Comparison of ENCODE assay signal across 9 cellular contexts in the genomic region with DNA sequence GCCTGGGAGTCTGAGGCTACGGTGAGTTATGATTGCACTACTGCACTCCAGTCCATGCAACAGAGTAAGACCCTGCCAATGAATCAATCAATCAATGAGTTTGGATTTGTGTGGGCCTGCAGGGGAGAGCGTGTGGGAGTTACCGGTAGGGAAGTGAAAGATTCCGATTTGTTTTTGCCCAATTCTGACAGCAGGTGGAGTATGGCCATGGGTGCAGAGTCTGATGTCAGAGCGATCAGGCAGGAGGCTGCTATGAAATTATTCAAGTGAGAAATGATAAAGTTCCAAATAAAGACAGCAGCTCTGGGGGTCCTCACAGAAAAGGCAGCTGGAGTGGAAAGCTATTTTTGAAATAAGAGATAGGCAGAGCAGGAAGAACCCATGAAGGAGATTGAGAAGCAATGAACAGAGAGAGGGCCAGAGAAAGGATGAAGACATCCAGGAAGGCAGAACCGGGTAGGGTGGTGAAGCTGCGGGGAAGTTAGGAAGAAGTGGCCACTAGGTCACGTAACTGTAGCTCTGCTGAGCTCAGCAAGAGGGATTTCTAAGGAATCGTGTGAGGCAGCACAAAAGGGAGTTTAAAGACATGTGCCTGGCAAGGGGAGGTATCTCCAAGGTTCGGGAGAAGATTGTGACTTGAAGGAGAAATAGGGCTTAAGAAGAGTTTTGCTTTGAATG.
DNase-seq lines count a peak whose midpoint lies in the region; ATAC-seq and TF ChIP-seq lines count a peak whose summit lies in the region.
"Had no signal": no experiment of that assay in that cellular context is flagged by ENCODE, and none has a peak within 500 bp of the region (broad histone marks: within the 10 kb centered on the region; RNA-seq: fewer than 3 reads in every experiment).

No MANE protein-coding gene starts in this region.

- no peaks in the 10 kb centered on the region for H3K4me1 Mint-ChIP-seq in osteocyte (ENCODE audit: unreplicated experiment)
- H3K4me1 Mint-ChIP-seq in stimulated activated naive CD8-positive, alpha-beta T cell treated with anti-CD3 and anti-CD28 coated beads, Interleukin-15, amount 100 ng/mL, for 72 hours = no peaks in the 10 kb centered on the region

- H3K4me2 ChIP-seq in DOHH2 (ENCODE audit: low read length) (no peak overlapping the region), Loucy (ENCODE audit: low read depth, low read length, poor library complexity, severe bottlenecking) (no peak overlapping the region), fibroblast of lung (ENCODE audit: extremely low read depth, insufficient read depth, low read length) (no peak overlapping the region)

- peak; percentile 15 for TF ChIP-seq CTCF in DOHH2 (IDR thresholded peaks at IDR 0.05; ENCODE audit: low read depth, low read length, poor library complexity, severe bottlenecking)
- peak; percentile 53 for TF ChIP-seq CTCF in Loucy (conservative IDR thresholded peaks at IDR 0.05; ENCODE audit: low read length)
- peak; percentile 42 to 43 for TF ChIP-seq CTCF in fibroblast of lung (conservative IDR thresholded peaks at IDR 0.05 in 1 of 2, IDR thresholded peaks at IDR 0.05 in 1 of 2; ENCODE audit: low read depth in 1 of 2, low read length in 2 of 2)
- peak; percentile 39 for TF ChIP-seq CTCF in osteocyte (IDR thresholded peaks at IDR 0.05)

- H3K79me2 ChIP-seq in DOHH2 (ENCODE audit: control insufficient read depth, low read length) = no peaks in the 10 kb centered on the region
- H3K79me2 ChIP-seq in Loucy (ENCODE audit: insufficient read depth, low read length) = no peaks in the 10 kb centered on the region
- H3K79me2 ChIP-seq in fibroblast of lung (ENCODE audit: control insufficient read depth, insufficient read depth, low read length) = no peaks in the 10 kb centered on the region

- H3K36me3 Mint-ChIP-seq in osteocyte (ENCODE audit: unreplicated experiment) = peaks cover 10% of the 10 kb centered on the region

- no peak for ATAC-seq in GM19023 (IDR thresholded peaks at IDR 0.05; ENCODE audit: unreplicated experiment)
- ATAC-seq in stimulated activated naive CD8-positive, alpha-beta T cell treated with anti-CD3 and anti-CD28 coated beads, Interleukin-15, amount 100 ng/mL, for 72 hours = no peak
- ATAC-seq: activated T-cell treated with anti-CD3 and anti-CD28 coated beads, Interleukin-2, amount 50 U/mL, for 4 hours had no signal

- DNase-seq in fibroblast of lung (ENCODE audit: low read depth in 2 of 2) = peak; percentile 12 to 52
- no peak for DNase-seq in osteocyte (ENCODE audit: extremely low spot score, unreplicated experiment)
- DNase-seq in ecto neural progenitor cell (ENCODE audit: low spot score) = no peak
- no peak for DNase-seq in NCI-H2227 treated with DMSO at 0.1 percent for 48 hours (lab: John Stamatoyannopoulos, UW)
- no peak for DNase-seq in stimulated activated naive CD8-positive, alpha-beta T cell treated with anti-CD3 and anti-CD28 coated beads, Interleukin-15, amount 100 ng/mL, for 72 hours
- DNase-seq: activated T-cell treated with anti-CD3 and anti-CD28 coated beads, Interleukin-2, amount 50 U/mL, for 4 hours had no signal

- H3K9me2 ChIP-seq in DOHH2 (replicated peaks; ENCODE audit: control insufficient read depth, low read length) (no peaks in the 10 kb centered on the region), Loucy (replicated peaks; ENCODE audit: low read depth, low read length) (no peaks in the 10 kb centered on the region)

- H3K9me3 ChIP-seq in DOHH2 (ENCODE audit: control insufficient read depth, insufficient read depth, low read length) (no peaks in the 10 kb centered on the region), Loucy (ENCODE audit: insufficient read depth, low read depth, low read length) (no peaks in the 10 kb centered on the region), fibroblast of lung (ENCODE audit: control insufficient read depth, insufficient read depth, low read depth, low read length) (no peaks in the 10 kb centered on the region)

- H3K27me3 ChIP-seq in DOHH2 (ENCODE audit: control insufficient read depth, low read length) (peaks cover 13% of the 10 kb centered on the region; the same call in 1 of the 2 replicates), Loucy (ENCODE audit: insufficient read depth, low read length, poor library complexity, severe bottlenecking) (no peaks in the 10 kb centered on the region), fibroblast of lung (ENCODE audit: control insufficient read depth, insufficient read depth, low read length) (no peaks in the 10 kb centered on the region)

- no peak overlapping the region for H3K27ac Mint-ChIP-seq in osteocyte (ENCODE audit: unreplicated experiment)
- no peak overlapping the region for H3K27ac Mint-ChIP-seq in stimulated activated naive CD8-positive, alpha-beta T cell treated with anti-CD3 and anti-CD28 coated beads, Interleukin-15, amount 100 ng/mL, for 72 hours

- H3K27me3 Mint-ChIP-seq in osteocyte (ENCODE audit: unreplicated experiment) = no peaks in the 10 kb centered on the region
- H3K27me3 Mint-ChIP-seq in stimulated activated naive CD8-positive, alpha-beta T cell treated with anti-CD3 and anti-CD28 coated beads, Interleukin-15, amount 100 ng/mL, for 72 hours = no peaks in the 10 kb centered on the region

- no peak overlapping the region for H3K4me3 ChIP-seq in DOHH2 (ENCODE audit: low read length)
- H3K4me3 ChIP-seq in Loucy (ENCODE audit: low read length, poor library complexity, severe bottlenecking) = no peak overlapping the region
- no peak overlapping the region for H3K4me3 ChIP-seq in fibroblast of lung (replicated peaks in 1 of 4; ENCODE audit: control extremely low read depth in 1 of 4, insufficient read depth in 1 of 4, low read depth in 3 of 4, low read length in 4 of 4)

- H3K4me3 Mint-ChIP-seq in osteocyte (ENCODE audit: unreplicated experiment) = no peak overlapping the region
- no peak overlapping the region for H3K4me3 Mint-ChIP-seq in stimulated activated naive CD8-positive, alpha-beta T cell treated with anti-CD3 and anti-CD28 coated beads, Interleukin-15, amount 100 ng/mL, for 72 hours
- H3K4me3 Mint-ChIP-seq: activated T-cell treated with anti-CD3 and anti-CD28 coated beads, Interleukin-2, amount 50 U/mL, for 4 hours had no signal

- no peak overlapping the region for H3K27ac ChIP-seq in DOHH2 (ENCODE audit: low read depth, low read length)
- H3K27ac ChIP-seq in fibroblast of lung (ENCODE audit: insufficient read depth, low read length) = no peak overlapping the region

- no peaks in the 10 kb centered on the region for H3K9me3 Mint-ChIP-seq in osteocyte (ENCODE audit: unreplicated experiment)
- H3K9me3 Mint-ChIP-seq in stimulated activated naive CD8-positive, alpha-beta T cell treated with anti-CD3 and anti-CD28 coated beads, Interleukin-15, amount 100 ng/mL, for 72 hours = no peaks in the 10 kb centered on the region
- H3K9me3 Mint-ChIP-seq: activated T-cell treated with anti-CD3 and anti-CD28 coated beads, Interleukin-2, amount 50 U/mL, for 4 hours had no signal

- H2AFZ ChIP-seq in Loucy (ENCODE audit: low read length) (no peak overlapping the region; the same call in 1 of the 2 replicates), fibroblast of lung (ENCODE audit: low read length) (no peak overlapping the region)

- H3K36me3 ChIP-seq in DOHH2 (ENCODE audit: control insufficient read depth, low read length) (no peaks in the 10 kb centered on the region), Loucy (ENCODE audit: insufficient read depth, low read length) (no peaks in the 10 kb centered on the region), fibroblast of lung (ENCODE audit: control insufficient read depth, insufficient read depth, low read length) (no peaks in the 10 kb centered on the region)

- H3F3A ChIP-seq in DOHH2 (ENCODE audit: control insufficient read depth, insufficient read depth) (no peaks in the 10 kb centered on the region), Loucy (ENCODE audit: low read depth) (no peaks in the 10 kb centered on the region)

- H4K20me1 ChIP-seq in DOHH2 (ENCODE audit: control insufficient read depth, insufficient read depth, low read depth, low read length) (no peaks in the 10 kb centered on the region), Loucy (ENCODE audit: insufficient read depth, low read length, poor library complexity, severe bottlenecking) (no peaks in the 10 kb centered on the region), fibroblast of lung (ENCODE audit: control insufficient read depth, extremely low read depth, insufficient read depth, low read length) (no peaks in the 10 kb centered on the region)

- no peak overlapping the region for H3K9ac ChIP-seq in Loucy (ENCODE audit: low read depth, low read length, poor library complexity, severe bottlenecking)
- no peak overlapping the region for H3K9ac ChIP-seq in fibroblast of lung (ENCODE audit: insufficient read depth, low read length)

- H3K4me1 ChIP-seq in DOHH2 (ENCODE audit: control insufficient read depth, low read length) = no peaks in the 10 kb centered on the region
- H3K4me1 ChIP-seq in Loucy (ENCODE audit: insufficient read depth, low read length, poor library complexity, severe bottlenecking) = no peaks in the 10 kb centered on the region
- no peaks in the 10 kb centered on the region for H3K4me1 ChIP-seq in fibroblast of lung (ENCODE audit: control insufficient read depth, extremely low read depth, insufficient read depth, low read length)

Comparison
In these comparisons a context has a peak if more than half of its experiments do, and no peak if none do; other contexts are left out.
1. DNase-seq: peak in fibroblast of lung (2 of 2); none in osteocyte (single experiment), ecto neural progenitor cell (single experiment), NCI-H2227 treated with DMSO at 0.1 percent for 48 hours (single experiment) and stimulated activated naive CD8-positive, alpha-beta T cell treated with anti-CD3 and anti-CD28 coated beads, Interleukin-15, amount 100 ng/mL, for 72 hours (0 of 2).
2. Peak in every context shown above with its lines, with median percentiles within 50 percentile points of each other: CTCF ChIP-seq.